8 cellular contexts compared by ENCODE assay signal in genomic region chr5:159331099-159331973, GRCh38. TPM values are rescaled to one million over a fixed set of nuclear protein-coding genes. Genes with fewer than 3 reads are reported as not detected.
DNase-seq lines count a peak whose midpoint lies in the region; ATAC-seq, FAIRE-seq and TF ChIP-seq lines count a peak whose summit lies in the region.

No MANE protein-coding gene starts in this region.

- H3K4me1 ChIP-seq in pancreas (no peaks in the 10 kb centered on the region), upper lobe of right lung (peaks cover 5% of the 10 kb centered on the region)

- WGBS in pancreas, 2 donors: 5 to 6% methylated on average over 50 of the region's 50 CpGs

- H3K27ac ChIP-seq in pancreas (no peak overlapping the region), upper lobe of right lung (no peak overlapping the region)

- H3K4me3 ChIP-seq in pancreas: peak overlapping the region in 3 of 4 donors; percentile 5 to 45 (median 27)
- H3K4me3 ChIP-seq in upper lobe of right lung: peak overlapping the region; percentile 50

- intact Hi-C loops in pancreas (cut with DNase I): no loop called here
- intact Hi-C loops in upper lobe of right lung (cut with DNase I): no loop called here

- H3K36me3 ChIP-seq in pancreas (no peaks in the 10 kb centered on the region), upper lobe of right lung (no peaks in the 10 kb centered on the region)

- peak; percentile 12 for DNase-seq in SIG-M5 treated with dmso at 0.1 percent for 504 hours (lab: John Stamatoyannopoulos, UW; ENCODE audit: unreplicated experiment)
- DNase-seq in SIG-M5 (lab: John Stamatoyannopoulos, UW): no peak
- peak; percentile 22 for DNase-seq in RPMI7951 (ENCODE audit: low read depth)
- DNase-seq in activated T-helper 9 cell treated with anti-CD3 and anti-CD28 coated beads, Interleukin-2, amount 50 U/mL, for 16 hours (ENCODE audit: low read depth): peak; percentile 69
- DNase-seq in germinal center (ENCODE audit: low spot score): peak; percentile 78
- peak; percentile 24 to 84 (median 54) for DNase-seq in pancreas
- DNase-seq in upper lobe of right lung: peak; percentile 88

- H3K9me3 ChIP-seq in pancreas (no peaks in the 10 kb centered on the region), upper lobe of right lung (no peaks in the 10 kb centered on the region)

- ATAC-seq in HG03095 (IDR thresholded peaks at IDR 0.05; ENCODE audit: unreplicated experiment) (peak; percentile 64), pancreas (peak; percentile 74 to 96 (median 89)), upper lobe of right lung (peak; percentile 94)

- TF ChIP-seq CTCF in pancreas (IDR thresholded peaks at IDR 0.05): peak; percentile 30 to 57 (median 48)
- peak; percentile 80 for TF ChIP-seq CTCF in upper lobe of right lung (IDR thresholded peaks at IDR 0.05)

- FAIRE-seq in pancreas (lab: Jason Lieb, UNC): no peak

- H3K27me3 ChIP-seq in pancreas (peaks cover 0 to 15% (median 0%) of the 10 kb centered on the region in 4 donors), upper lobe of right lung (peaks cover 5% of the 10 kb centered on the region)

RNA-seq across cellular contexts. Expression of gene IL12B, which starts 1.0 kb away (rescaled TPM):
- not detected in 2 replicates for total RNA-seq in RPMI7951 (2014; rRNA removed; shearing (Covaris generic))
- not detected for total RNA-seq in pancreas
- not detected for polyA plus RNA-seq in pancreas
- total RNA-seq in upper lobe of right lung: not detected
